Comparison of ENCODE assay signal across 7 cellular contexts in genomic region chr19:8276497-8276896, GRCh38. TPM values are rescaled to one million over a fixed set of nuclear protein-coding genes. Genes with fewer than 3 reads are reported as not detected.
DNase-seq lines count a peak whose midpoint lies in the region; ATAC-seq, FAIRE-seq and TF ChIP-seq lines count a peak whose summit lies in the region.
"Not testable (repeated sequence)": the region's sequence is repeated elsewhere in the genome, so short reads cannot be mapped to it uniquely, and the experiment has no call there.

No MANE protein-coding gene starts in this region.

- not testable (repeated sequence) for TF ChIP-seq POLR2A in GM12892 (IDR thresholded peaks at IDR 0.05; ENCODE audit: low read depth, low read length); body of pancreas (IDR thresholded peaks at IDR 0.05)

- not testable (repeated sequence) for H3K9me3 Mint-ChIP-seq in activated CD8-positive, alpha-beta T cell treated with anti-CD3 and anti-CD28 coated beads, Interleukin-2, amount 10 ng/mL, durations not matched to agents 7 days and 5 days (ENCODE audit: insufficient read depth)

- not testable (repeated sequence) for DNase-seq in GM12892 (ENCODE audit: insufficient read length); PC-3; activated CD8-positive, alpha-beta T cell treated with anti-CD3 and anti-CD28 coated beads, Interleukin-2, amount 10 ng/mL, durations not matched to agents 7 days and 5 days; body of pancreas; left cardiac atrium; lower lobe of right lung; psoas muscle

- not testable (repeated sequence) for H3F3A ChIP-seq in PC-3 (ENCODE audit: low read length, unreplicated experiment)

- H3K4me1 ChIP-seq in PC-3 (ENCODE audit: insufficient read depth, low read length); body of pancreas; lower lobe of right lung; psoas muscle: not testable (repeated sequence)

- not testable (repeated sequence) for H3K27me3 ChIP-seq in PC-3 (ENCODE audit: low read length); body of pancreas; lower lobe of right lung (ENCODE audit: low read depth); psoas muscle (ENCODE audit: insufficient read depth in 3 of 3, low read length in 2 of 3)

- H3K4me2 ChIP-seq in PC-3 (ENCODE audit: low read length) = not testable (repeated sequence)

- not testable (repeated sequence) for H3K27ac Mint-ChIP-seq in activated CD8-positive, alpha-beta T cell treated with anti-CD3 and anti-CD28 coated beads, Interleukin-2, amount 10 ng/mL, durations not matched to agents 7 days and 5 days

- H3K4me1 Mint-ChIP-seq in activated CD8-positive, alpha-beta T cell treated with anti-CD3 and anti-CD28 coated beads, Interleukin-2, amount 10 ng/mL, durations not matched to agents 7 days and 5 days (ENCODE audit: low read depth) = not testable (repeated sequence)

- CTCF ChIA-PET in PC-3 (lab: Charles Lee); activated CD8-positive, alpha-beta T cell treated with anti-CD3 and anti-CD28 coated beads, Interleukin-2, amount 10 ng/mL, durations not matched to agents 7 days and 5 days (lab: Charles Lee): not testable (repeated sequence)

- BruUV-seq in PC-3 (replicated peaks; lab: Mats Ljungman, UMichigan) = not testable (repeated sequence)

- WGBS in body of pancreas, 2 donors = no CpG with 5 or more reads among the region's 9 CpGs
- WGBS in psoas muscle, 3 donors = no CpG with 5 or more reads among the region's 9 CpGs

- ATAC-seq in PC-3 = peak; percentile 76
- ATAC-seq in activated CD8-positive, alpha-beta T cell treated with anti-CD3 and anti-CD28 coated beads, Interleukin-2, amount 10 ng/mL, durations not matched to agents 7 days and 5 days = peak; percentile 42
- peak; percentile 33 for ATAC-seq in body of pancreas
- ATAC-seq in left cardiac atrium = peak; percentile 61 to 77
- ATAC-seq in lower lobe of right lung = peak; percentile 59 to 74
- peak in 3 of 4 donors; percentile 40 to 67 (median 47) for ATAC-seq in psoas muscle

- FAIRE-seq in GM12892 (lab: Jason Lieb, UNC) = peak; percentile 84

- POLR2A ChIA-PET in PC-3 (lab: Charles Lee; ENCODE audit: unreplicated experiment); activated CD8-positive, alpha-beta T cell treated with anti-CD3 and anti-CD28 coated beads, Interleukin-2, amount 10 ng/mL, durations not matched to agents 7 days and 5 days (lab: Charles Lee): not testable (repeated sequence)

- H3K9ac ChIP-seq in PC-3 (ENCODE audit: low read length) = not testable (repeated sequence)

- not testable (repeated sequence) for TF ChIP-seq CTCF in PC-3 (conservative IDR thresholded peaks at IDR 0.05; ENCODE audit: low read depth, low read length); body of pancreas (IDR thresholded peaks at IDR 0.05); lower lobe of right lung (IDR thresholded peaks at IDR 0.05); psoas muscle (IDR thresholded peaks at IDR 0.05)

- H2AFZ ChIP-seq in PC-3 (ENCODE audit: low read length) = not testable (repeated sequence)

- H3K36me3 ChIP-seq in PC-3 (ENCODE audit: low read depth, low read length); body of pancreas (replicated peaks in 1 of 2; ENCODE audit: insufficient read depth in 1 of 2, low read depth in 2 of 2); lower lobe of right lung; psoas muscle (ENCODE audit: insufficient read depth in 1 of 2, low read depth in 1 of 2): not testable (repeated sequence)

- H3K36me3 Mint-ChIP-seq in activated CD8-positive, alpha-beta T cell treated with anti-CD3 and anti-CD28 coated beads, Interleukin-2, amount 10 ng/mL, durations not matched to agents 7 days and 5 days (ENCODE audit: low read depth) = not testable (repeated sequence)

- not testable (repeated sequence) for H3K27ac ChIP-seq in PC-3 (ENCODE audit: low read length); body of pancreas; lower lobe of right lung; psoas muscle

- not testable (repeated sequence) for H4K20me1 ChIP-seq in PC-3 (ENCODE audit: low read length)

- not testable (repeated sequence) for H3K4me3 Mint-ChIP-seq in activated CD8-positive, alpha-beta T cell treated with anti-CD3 and anti-CD28 coated beads, Interleukin-2, amount 10 ng/mL, durations not matched to agents 7 days and 5 days

- H3K4me3 ChIP-seq in PC-3 (ENCODE audit: low read length); body of pancreas; lower lobe of right lung; psoas muscle: not testable (repeated sequence)

- H3K9me2 ChIP-seq in PC-3 (replicated peaks; ENCODE audit: low read length) = not testable (repeated sequence)

- H3K79me2 ChIP-seq in PC-3 (ENCODE audit: low read length) = not testable (repeated sequence)

- H3K27me3 Mint-ChIP-seq in activated CD8-positive, alpha-beta T cell treated with anti-CD3 and anti-CD28 coated beads, Interleukin-2, amount 10 ng/mL, durations not matched to agents 7 days and 5 days (ENCODE audit: low read depth) = not testable (repeated sequence)

- not testable (repeated sequence) for H3K9me3 ChIP-seq in PC-3 (ENCODE audit: low read length); body of pancreas; lower lobe of right lung; psoas muscle

- intact Hi-C loops in PC-3 (cut with micrococcal nuclease); body of pancreas (cut with DNase I); left cardiac atrium (cut with DNase I); lower lobe of right lung (cut with DNase I); psoas muscle (cut with DNase I): not testable (repeated sequence)

RNA-seq across cellular contexts. Expression of gene CD320, which starts 31.7 kb away (rescaled TPM):
- polyA plus RNA-seq in GM12892 (2012; ENCODE audit: missing spikeins) = 20.9 TPM
- total RNA-seq in PC-3 (2014; rRNA removed) = 217 and 221 TPM in 2 replicates
- total RNA-seq in activated CD8-positive, alpha-beta T cell treated with anti-CD3 and anti-CD28 coated beads, Interleukin-2, amount 10 ng/mL, durations not matched to agents 7 days and 5 days = 10 to 100 TPM; 54.6 to 55.0 TPM
- total RNA-seq in body of pancreas = 10 to 100 TPM; 34.0 to 41.2 TPM
- 10 to 100 TPM; 33.6 to 40.8 TPM for total RNA-seq in left cardiac atrium
- 31.0 TPM for total RNA-seq in lower lobe of right lung
- 10 to 100 TPM; 17.4 to 25.4 (median 22.4) TPM for total RNA-seq in psoas muscle
- 10 to 100 TPM; 44.8 to 67.2 (median 47.6) TPM for polyA plus RNA-seq in psoas muscle

RNA-seq across cellular contexts. Expression of gene NDUFA7, which starts 44.7 kb away (rescaled TPM):
- 74.5 TPM for polyA plus RNA-seq in GM12892 (2012; ENCODE audit: missing spikeins)
- total RNA-seq in PC-3 (2014; rRNA removed) (98.5 and 144 TPM in 2 replicates), body of pancreas (1 to 10 TPM; 4.3 to 6.7 TPM), left cardiac atrium (10 to 100 TPM; 65.3 to 83.8 TPM), lower lobe of right lung (41.9 TPM), psoas muscle (100 to 1,000 TPM in 3 of 4 donors, 10 to 100 TPM in 1; 76.8 to 150 (median 109) TPM)
- total RNA-seq in activated CD8-positive, alpha-beta T cell treated with anti-CD3 and anti-CD28 coated beads, Interleukin-2, amount 10 ng/mL, durations not matched to agents 7 days and 5 days = 10 to 100 TPM; 56.0 to 63.8 TPM
- 100 to 1,000 TPM; 211 to 271 (median 243) TPM for polyA plus RNA-seq in psoas muscle

RNA-seq across cellular contexts. Expression of gene RPS28, which starts 44.8 kb away (rescaled TPM):
- 1,952 TPM for polyA plus RNA-seq in GM12892 (2012; ENCODE audit: missing spikeins)
- 2,594 and 2,746 TPM in 2 replicates for total RNA-seq in PC-3 (2014; rRNA removed)
- total RNA-seq in activated CD8-positive, alpha-beta T cell treated with anti-CD3 and anti-CD28 coated beads, Interleukin-2, amount 10 ng/mL, durations not matched to agents 7 days and 5 days = 1,000 to 10,000 TPM; 1,476 to 1,561 TPM
- total RNA-seq in body of pancreas = 100 to 1,000 TPM; 322 to 334 TPM
- total RNA-seq in left cardiac atrium = 1,000 to 10,000 TPM; 1,064 to 1,153 TPM
- 1,461 TPM for total RNA-seq in lower lobe of right lung
- 1,000 to 10,000 TPM in 2 of 4 donors, 100 to 1,000 TPM in 2; 947 to 1,442 (median 1,003) TPM for total RNA-seq in psoas muscle
- 100 to 1,000 TPM; 431 to 717 (median 657) TPM for polyA plus RNA-seq in psoas muscle
